ENCODE assay signal across 8 cellular contexts in genomic region chr1:179251675-179252074, GRCh38. TPM values are rescaled to one million over a fixed set of nuclear protein-coding genes. Genes with fewer than 3 reads are reported as not detected.
DNase-seq lines count a peak whose midpoint lies in the region; ATAC-seq and TF ChIP-seq lines count a peak whose summit lies in the region.

No MANE protein-coding gene starts in this region.

- no peaks in the 10 kb centered on the region for H3K9me3 Mint-ChIP-seq in activated naive CD4-positive, alpha-beta T cell treated with anti-CD3 and anti-CD28 coated beads, Interleukin-2, amount 50 U/mL, for 72 hours

- ATAC-seq in HG02610 (IDR thresholded peaks at IDR 0.05; ENCODE audit: unreplicated experiment) (no peak), GM18505 (IDR thresholded peaks at IDR 0.05; ENCODE audit: unreplicated experiment) (no peak)
- no peak for ATAC-seq in activated naive CD4-positive, alpha-beta T cell treated with anti-CD3 and anti-CD28 coated beads, Interleukin-2, amount 50 U/mL, for 72 hours

- H3K27ac Mint-ChIP-seq in activated naive CD4-positive, alpha-beta T cell treated with anti-CD3 and anti-CD28 coated beads, Interleukin-2, amount 50 U/mL, for 72 hours = peak overlapping the region in 1 of 2 donors; percentile 41

- TF ChIP-seq POLR2A in GM18505 (IDR thresholded peaks at IDR 0.05; ENCODE audit: borderline replicate concordance, extremely low read depth, insufficient read depth, insufficient read length) = no peak

- no peaks in the 10 kb centered on the region for H3K36me3 Mint-ChIP-seq in activated naive CD4-positive, alpha-beta T cell treated with anti-CD3 and anti-CD28 coated beads, Interleukin-2, amount 50 U/mL, for 72 hours

- peak; percentile 70 for DNase-seq in GM03348 (ENCODE audit: low spot score)
- peak; percentile 17 for DNase-seq in NCI-H226
- peak; percentile 67 for DNase-seq in epidermal melanocyte (ENCODE audit: insufficient read length, low spot score)
- peak; percentile 72 for DNase-seq in pons (ENCODE audit: low spot score)
- no peak for DNase-seq in NCI-H510A treated with DMSO at 0.1 percent for 48 hours (lab: John Stamatoyannopoulos, UW)
- DNase-seq in activated naive CD4-positive, alpha-beta T cell treated with anti-CD3 and anti-CD28 coated beads, Interleukin-2, amount 50 U/mL, for 72 hours (ENCODE audit: low spot score in 2 of 2) = no peak

RNA-seq across cellular contexts. Expression of gene ABL2, which starts 22.2 kb away (rescaled TPM):
- total RNA-seq in activated naive CD4-positive, alpha-beta T cell treated with anti-CD3 and anti-CD28 coated beads, Interleukin-2, amount 50 U/mL, for 72 hours = 1 to 10 TPM; 9.2 to 9.4 TPM

RNA-seq across cellular contexts. Expression of gene SOAT1, which starts 41.9 kb away (rescaled TPM):
- 10 to 100 TPM; 33.2 to 40.7 TPM for total RNA-seq in activated naive CD4-positive, alpha-beta T cell treated with anti-CD3 and anti-CD28 coated beads, Interleukin-2, amount 50 U/mL, for 72 hours

Comparison
In these comparisons a context has a peak if more than half of its experiments do, and no peak if none do; other contexts are left out.
1. DNase-seq: peak in GM03348 (single experiment), NCI-H226 (single experiment), epidermal melanocyte (single experiment) and pons (single experiment); none in NCI-H510A treated with DMSO at 0.1 percent for 48 hours (single experiment) and activated naive CD4-positive, alpha-beta T cell treated with anti-CD3 and anti-CD28 coated beads, Interleukin-2, amount 50 U/mL, for 72 hours (0 of 2).